ENCODE assay signal across 22 cellular contexts in the genomic region with DNA sequence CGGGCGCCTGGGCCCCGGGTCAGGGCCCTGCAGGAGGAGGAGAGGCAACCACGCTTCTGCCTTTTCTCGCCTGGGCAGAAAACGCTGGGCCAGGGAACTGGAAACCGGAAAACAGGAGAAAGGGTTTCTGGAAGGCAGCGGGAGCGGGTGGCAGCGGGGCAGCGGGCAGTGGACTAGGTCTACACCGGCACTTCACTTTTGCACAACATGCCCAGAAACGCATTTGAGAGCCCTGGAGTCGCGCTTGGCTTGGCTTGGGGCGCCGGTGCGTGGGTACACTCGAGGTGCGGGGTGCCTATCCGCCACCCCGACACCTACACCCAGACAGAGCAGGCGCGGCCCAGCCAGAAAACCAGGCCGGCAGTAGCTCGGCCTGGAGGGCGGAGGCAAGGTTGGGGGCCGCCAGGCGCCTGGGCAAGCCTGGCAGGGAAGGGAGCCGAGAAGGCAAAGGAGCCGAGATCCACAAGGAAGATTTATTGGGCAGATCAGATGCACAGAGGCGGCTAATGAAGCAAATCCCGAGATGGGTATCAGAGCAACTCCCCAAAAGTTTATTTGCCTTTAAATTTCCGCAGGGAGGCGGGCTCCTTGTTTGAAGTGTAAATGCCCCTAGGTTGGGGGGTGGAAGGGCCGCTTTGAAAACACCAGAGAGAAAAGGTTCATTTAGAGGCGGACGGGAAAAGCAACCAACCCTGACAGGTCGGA. TPM values are rescaled to one million over a fixed set of nuclear protein-coding genes. Genes with fewer than 3 reads are reported as not detected.
A peak's percentile ranks its signal among the peaks of the same experiment; 100 is the strongest.
DNase-seq lines count a peak whose midpoint lies in the region; ATAC-seq and TF ChIP-seq lines count a peak whose summit lies in the region.
"Had no signal": no experiment of that assay in that cellular context is flagged by ENCODE, and none has a peak within 500 bp of the region (broad histone marks: within the 10 kb centered on the region; RNA-seq: fewer than 3 reads in every experiment).

No MANE protein-coding gene starts in this region.

- H3K9ac ChIP-seq in OCI-LY3 (ENCODE audit: low read length), result peak overlapping the region; percentile 30; the same call in 1 of the 2 replicates

- no peak for TF ChIP-seq CTCF in OCI-LY3 (IDR thresholded peaks at IDR 0.05; ENCODE audit: low read depth, low read length)
- TF ChIP-seq CTCF in osteoblast (IDR thresholded peaks at IDR 0.05; ENCODE audit: extremely low read depth, low read depth, low read length), result no peak

- peak overlapping the region; percentile 70 for H3K4me2 ChIP-seq in OCI-LY3 (ENCODE audit: low read length)
- no peak overlapping the region for H3K4me2 ChIP-seq in osteoblast (ENCODE audit: insufficient read depth, low read length)
- H3K4me2 ChIP-seq: PC-9 had no signal

- no peak overlapping the region for H3K27ac ChIP-seq in OCI-LY3 (ENCODE audit: low read length)
- no peak overlapping the region for H3K27ac ChIP-seq in osteoblast (ENCODE audit: low read depth, low read length)
- H3K27ac ChIP-seq: 22Rv1, heart left ventricle, PC-9, spleen, VCaP had no signal

- H3K9me3 ChIP-seq in OCI-LY3 (ENCODE audit: insufficient read depth, low read length) (no peaks in the 10 kb centered on the region), osteoblast (ENCODE audit: low read depth, low read length) (no peaks in the 10 kb centered on the region), MG63 (no peaks in the 10 kb centered on the region)
- H3K9me3 ChIP-seq: heart left ventricle, spleen had no signal

- no peak for ATAC-seq in HG02678 (IDR thresholded peaks at IDR 0.05; ENCODE audit: unreplicated experiment)
- ATAC-seq: heart left ventricle, natural killer cell had no signal

- DNase-seq in DMS 273 (lab: John Stamatoyannopoulos, UW; ENCODE audit: unreplicated experiment), result peak; percentile 36
- no peak for DNase-seq in DMS 273 treated with DMSO at 0.1 percent for 48 hours (lab: John Stamatoyannopoulos, UW)
- peak; percentile 14 for DNase-seq in hepatic stellate cell (ENCODE audit: low spot score)
- DNase-seq in osteoblast (ENCODE audit: insufficient read length, low spot score, missing footprints), result peak; percentile 89
- DNase-seq in MG63, result no peak
- no peak for DNase-seq in activated CD8-positive, alpha-beta memory T cell treated with anti-CD3 and anti-CD28 coated beads, Interleukin-2, amount 50 U/mL, for 4 hours
- DNase-seq: activated CD4-positive, alpha-beta T cell treated with anti-CD3 and anti-CD28 coated beads, Interleukin-2, amount 50 U/mL, for 4 hours; activated naive CD4-positive, alpha-beta T cell; caudate nucleus; effector CD4-positive, alpha-beta T cell; heart left ventricle; mesenchymal stem cell; natural killer cell; NCI-H69; PC-9; spleen had no signal

- H3K36me3 ChIP-seq in OCI-LY3 (replicated peaks; ENCODE audit: low read depth, low read length) (no peaks in the 10 kb centered on the region), osteoblast (ENCODE audit: insufficient read depth, low read length) (no peaks in the 10 kb centered on the region), MG63 (no peaks in the 10 kb centered on the region)
- H3K36me3 ChIP-seq: heart left ventricle, spleen had no signal

- H3K79me2 ChIP-seq in OCI-LY3 (ENCODE audit: low read length) (no peaks in the 10 kb centered on the region), osteoblast (ENCODE audit: insufficient read depth, low read length) (no peaks in the 10 kb centered on the region)

- H4K20me1 ChIP-seq in OCI-LY3 (ENCODE audit: insufficient read depth, low read length) (no peaks in the 10 kb centered on the region), osteoblast (ENCODE audit: insufficient read depth, low read length) (peaks cover 6% of the 10 kb centered on the region)

- peaks cover 35% of the 10 kb centered on the region for H3K27me3 ChIP-seq in OCI-LY3 (ENCODE audit: low read depth, low read length)
- H3K27me3 ChIP-seq in osteoblast (ENCODE audit: insufficient read depth, low read length), result peaks cover 93% of the 10 kb centered on the region
- H3K27me3 ChIP-seq in MG63, result peaks cover 79% of the 10 kb centered on the region

- H2AFZ ChIP-seq in OCI-LY3 (ENCODE audit: low read depth, low read length) (0 out of 2 replicates have a peak overlapping the region, but pooled peaks have one; percentile 31), osteoblast (ENCODE audit: low read length) (no peak overlapping the region)
- H2AFZ ChIP-seq: PC-9 had no signal

- H3K4me3 ChIP-seq in OCI-LY3 (ENCODE audit: low read length) (peak overlapping the region; percentile 68), osteoblast (ENCODE audit: insufficient read depth, low read length) (no peak overlapping the region), MG63 (no peak overlapping the region)
- H3K4me3 ChIP-seq: heart left ventricle, PC-9, spleen had no signal

- H3K4me1 ChIP-seq in OCI-LY3 (ENCODE audit: low read length), result peaks cover 42% of the 10 kb centered on the region
- H3K4me1 ChIP-seq in osteoblast (ENCODE audit: insufficient read depth, low read length), result no peaks in the 10 kb centered on the region

RNA-seq across cellular contexts. Expression of a gene that starts 3.2 kb away (rescaled TPM):
- not detected in 2 replicates for total RNA-seq in osteoblast
- total RNA-seq in MG63 (2014; rRNA removed; shearing (Covaris generic); ENCODE audit: low replicate concordance), result not detected in 2 replicates
- total RNA-seq: fibroblast of lung, heart left ventricle, LHCN-M2, natural killer cell, PC-9, spleen had no signal

Comparison
In these comparisons a context has a peak if more than half of its experiments do, and no peak if none do; other contexts are left out.
1. DNase-seq: peak in DMS 273 (single experiment), hepatic stellate cell (single experiment) and osteoblast (single experiment); none in DMS 273 treated with DMSO at 0.1 percent for 48 hours (single experiment), MG63 (single experiment) and activated CD8-positive, alpha-beta memory T cell treated with anti-CD3 and anti-CD28 coated beads, Interleukin-2, amount 50 U/mL, for 4 hours (single experiment).